ENCODE assay signal across 18 cellular contexts in genomic region chr4:1598641-1599481, GRCh38.
"Had no signal": no experiment of that assay in that cellular context is flagged by ENCODE, and none has a peak within 500 bp of the region (broad histone marks: within the 10 kb centered on the region; RNA-seq: fewer than 3 reads in every experiment).

No MANE protein-coding gene starts in this region.

- H3K27me3 ChIP-seq: hepatocyte, thyroid gland had no signal

- FAIRE-seq: astrocyte, endothelial cell of umbilical vein, islet of Langerhans had no signal

- DNase-seq: activated CD4-positive, alpha-beta T cell treated with anti-CD3 and anti-CD28 coated beads, Interleukin-2, amount 10 ng/mL, durations not matched to agents 24 days and 14 days; activated CD8-positive, alpha-beta T cell treated with anti-CD3 and anti-CD28 coated beads, Interleukin-2, amount 10 ng/mL, durations not matched to agents 7 days and 5 days; activated effector memory CD4-positive, alpha-beta T cell treated with Interleukin-2 at 50 U/mL for 16 hours; activated naive CD4-positive, alpha-beta T cell treated with anti-CD3 and anti-CD28 coated beads, Interleukin-2, amount 50 U/mL, for 16 hours; activated T-cell treated with anti-CD3 and anti-CD28 coated beads, Interleukin-2, amount 50 U/mL, for 48 hours; cerebellar nuclear complex; effector CD8-positive, alpha-beta T cell; stimulated activated CD8-positive, alpha-beta memory T cell treated with anti-CD3 and anti-CD28 coated beads, Interleukin-4, amount 100 ng/mL, for 48 hours; stimulated activated naive CD4-positive, alpha-beta T cell; T-helper 9 cell; thyroid gland had no signal

- H3K4me3 ChIP-seq: breast epithelium, hepatocyte, psoas muscle, thyroid gland had no signal

- H3K27ac ChIP-seq: breast epithelium, hepatocyte, psoas muscle, thyroid gland had no signal

- H3K9me3 ChIP-seq: breast epithelium, psoas muscle, thyroid gland had no signal

- H3K4me1 ChIP-seq: breast epithelium, psoas muscle, thyroid gland had no signal

- ATAC-seq: activated CD8-positive, alpha-beta T cell treated with anti-CD3 and anti-CD28 coated beads, Interleukin-2, amount 10 ng/mL, durations not matched to agents 7 days and 5 days; psoas muscle; sciatic nerve had no signal

- H3K36me3 ChIP-seq: breast epithelium, thyroid gland had no signal
